In genomic region chr5:174419523-174420132, GRCh38 we compare ENCODE assay signal across 8 cellular contexts.
DNase-seq lines count a peak whose midpoint lies in the region; ATAC-seq and TF ChIP-seq lines count a peak whose summit lies in the region.

No MANE protein-coding gene starts in this region.

- ATAC-seq in GM21423 (IDR thresholded peaks at IDR 0.05; ENCODE audit: unreplicated experiment): peak; percentile 84
- peak; percentile 94 for ATAC-seq in foreskin keratinocyte

- no peak overlapping the region for H2BK5ac ChIP-seq in neuronal stem cell (ENCODE audit: low read length)

- TF ChIP-seq CTCF in foreskin keratinocyte (conservative IDR thresholded peaks at IDR 0.05): peak; percentile 97

- H2BK12ac ChIP-seq in neuronal stem cell (ENCODE audit: low read length): no peak overlapping the region

- H3K23ac ChIP-seq in neuronal stem cell (ENCODE audit: low read depth, low read length, poor library complexity): no peak overlapping the region

- peak overlapping the region; percentile 70 for H2AFZ ChIP-seq in neuronal stem cell (ENCODE audit: low read length)

- no peak overlapping the region for H2BK15ac ChIP-seq in neuronal stem cell (ENCODE audit: low read length)

- no peak overlapping the region for H3K9ac ChIP-seq in neuronal stem cell (ENCODE audit: low read depth, low read length, poor library complexity)

- H3K36me3 ChIP-seq in neuronal stem cell (replicated peaks in 1 of 2; ENCODE audit: control insufficient read depth in 2 of 2, insufficient read depth in 2 of 2, low read length in 2 of 2): no peaks in the 10 kb centered on the region

- H4K91ac ChIP-seq in neuronal stem cell (ENCODE audit: low read depth, low read length, poor library complexity): no peak overlapping the region

- H3K9me3 ChIP-seq in neuronal stem cell (replicated peaks in 1 of 2; ENCODE audit: control insufficient read depth in 2 of 2, insufficient read depth in 1 of 2, low read depth in 1 of 2, low read length in 2 of 2): no peaks in the 10 kb centered on the region

- H3K4me2 ChIP-seq in neuronal stem cell (ENCODE audit: insufficient read depth, low read length, poor library complexity, severe bottlenecking): peak overlapping the region; percentile 72

- DNase-seq in COLO668 (lab: John Stamatoyannopoulos, UW; ENCODE audit: unreplicated experiment) (peak; percentile 71), KG1 (lab: John Stamatoyannopoulos, UW) (peak; percentile 75), SHP77 treated with DMSO at 0.1 percent for 48 hours (lab: John Stamatoyannopoulos, UW) (peak; percentile 19), activated gamma-delta T cell (lab: John Stamatoyannopoulos, UW) (peak; percentile 40), foreskin keratinocyte (peak; percentile 54 to 78), neuronal stem cell (ENCODE audit: low spot score) (peak; percentile 88), stromal cell of bone marrow (ENCODE audit: low read depth) (peak; percentile 74)

- H3K14ac ChIP-seq in neuronal stem cell (ENCODE audit: low read length): no peak overlapping the region

- no peak overlapping the region for H3K4ac ChIP-seq in neuronal stem cell (ENCODE audit: low read length)

- no peak overlapping the region for H3K18ac ChIP-seq in neuronal stem cell (ENCODE audit: low read length)

- H3K4me1 ChIP-seq in foreskin keratinocyte: peaks cover 7% of the 10 kb centered on the region
- peaks cover 0 to 5% of the 10 kb centered on the region in 2 donors for H3K4me1 ChIP-seq in neuronal stem cell (ENCODE audit: control insufficient read depth in 2 of 2, insufficient read depth in 1 of 2, low read depth in 1 of 2, low read length in 2 of 2)

- H4K8ac ChIP-seq in neuronal stem cell (ENCODE audit: low read depth, low read length): no peak overlapping the region

- H2BK120ac ChIP-seq in neuronal stem cell (ENCODE audit: low read depth, low read length): no peak overlapping the region

- H2AK5ac ChIP-seq in neuronal stem cell (ENCODE audit: low read depth, low read length): no peak overlapping the region

- no CpG with 5 or more reads among the region's 18 CpGs for WGBS in neuronal stem cell (ENCODE audit: extremely low coverage in 2 of 2, insufficient read length in 2 of 2, insufficient replicate concordance in 1 of 2), 2 donors

- H3K27me3 ChIP-seq in foreskin keratinocyte: no peaks in the 10 kb centered on the region
- peaks cover 0 to 7% (median 6%) of the 10 kb centered on the region in 3 experiments for H3K27me3 ChIP-seq in neuronal stem cell (ENCODE audit: control insufficient read depth in 3 of 3, insufficient read depth in 3 of 3, low read depth in 1 of 3, low read length in 3 of 3)

- H3K79me1 ChIP-seq in neuronal stem cell (ENCODE audit: low read depth, low read length): no peaks in the 10 kb centered on the region

- no peak overlapping the region for H3K27ac ChIP-seq in foreskin keratinocyte
- H3K27ac ChIP-seq in neuronal stem cell (replicated peaks; ENCODE audit: low read length): no peak overlapping the region

- H3K4me3 ChIP-seq in neuronal stem cell (ENCODE audit: low read length in 2 of 2): no peak overlapping the region

Comparison
In these comparisons a context has a peak if more than half of its experiments do, and no peak if none do; other contexts are left out.
1. DNase-seq: peak in every context shown above with its lines; median percentile 88 in neuronal stem cell; 75 in KG1; 74 in stromal cell of bone marrow; 71 in COLO668; 66 in foreskin keratinocyte; 40 in activated gamma-delta T cell; 19 in SHP77 treated with DMSO at 0.1 percent for 48 hours.